In genomic region chr7:148527717-148528168, GRCh38 we compare ENCODE assay signal across 8 cellular contexts.
A peak's percentile ranks its signal among the peaks of the same experiment; 100 is the strongest.
DNase-seq lines count a peak whose midpoint lies in the region; ATAC-seq and TF ChIP-seq lines count a peak whose summit lies in the region.

No MANE protein-coding gene starts in this region.

- peak; percentile 76 for TF ChIP-seq CTCF in AG10803 (conservative IDR thresholded peaks at IDR 0.05; ENCODE audit: low read length)
- TF ChIP-seq CTCF in activated B cell treated with CpG ODN at 0.5 μM for 24 hours (IDR thresholded peaks at IDR 0.05) = peak; percentile 25

- ATAC-seq in GM18520 (IDR thresholded peaks at IDR 0.05; ENCODE audit: unreplicated experiment) (peak; percentile 95), HG03025 (IDR thresholded peaks at IDR 0.05; ENCODE audit: low FRiP score, unreplicated experiment) (peak; percentile 82), activated B cell treated with CpG ODN at 0.5 μM for 24 hours (ENCODE audit: low read depth) (peak; percentile 94)

- DNase-seq in AG10803 (ENCODE audit: low read depth) (peak; percentile 82), NCI-H2029 (lab: John Stamatoyannopoulos, UW) (peak; percentile 90), activated B cell treated with CpG ODN at 0.5 μM for 24 hours (peak; percentile 54), cerebellar cortex (ENCODE audit: low spot score) (peak; percentile 63), medulla oblongata (ENCODE audit: extremely low spot score) (peak; percentile 72)
- peak; percentile 74 for DNase-seq in stimulated activated CD8-positive, alpha-beta memory T cell treated with anti-CD3 and anti-CD28 coated beads, Interleukin-4, amount 100 ng/mL, for 24 hours (ENCODE audit: low read depth)

- no peak overlapping the region for H3K4me3 ChIP-seq in AG10803 (ENCODE audit: low read length)

- CTCF ChIA-PET in activated B cell treated with CpG ODN at 0.5 μM for 24 hours (lab: Charles Lee) = interaction anchor here (0.6 to 5.2 kb wide), 6 partner anchors 10 to 758 kb away, joined by 3 to 43 read pairs (median 16); no protein-coding TSS in a partner anchor

- intact Hi-C loops in activated B cell treated with CpG ODN at 0.5 μM for 24 hours (cut with micrococcal nuclease) = loop anchor here (1.0 to 2.0 kb wide), 3 partner anchors 23 to 413 kb away; no protein-coding TSS in a partner anchor

- no peaks in the 10 kb centered on the region for H3K36me3 Mint-ChIP-seq in activated B cell treated with CpG ODN at 0.5 μM for 24 hours (ENCODE audit: low read depth)

- no peak overlapping the region for H3K27ac Mint-ChIP-seq in activated B cell treated with CpG ODN at 0.5 μM for 24 hours

- H3K9me3 Mint-ChIP-seq in activated B cell treated with CpG ODN at 0.5 μM for 24 hours = no peaks in the 10 kb centered on the region

- H3K27me3 Mint-ChIP-seq in activated B cell treated with CpG ODN at 0.5 μM for 24 hours = no peaks in the 10 kb centered on the region

- H3K4me3 Mint-ChIP-seq in activated B cell treated with CpG ODN at 0.5 μM for 24 hours = no peak overlapping the region

- H3K4me1 Mint-ChIP-seq in activated B cell treated with CpG ODN at 0.5 μM for 24 hours = peaks cover 28% of the 10 kb centered on the region

- POLR2A ChIA-PET in activated B cell treated with CpG ODN at 0.5 μM for 24 hours (lab: Charles Lee) = interaction anchor here (0.8 to 1.3 kb wide), 3 partner anchors 13 to 25 kb away, joined by 3 to 4 read pairs (median 3); no protein-coding TSS in a partner anchor
